ENCODE assay signal across 20 cellular contexts in the genomic region with DNA sequence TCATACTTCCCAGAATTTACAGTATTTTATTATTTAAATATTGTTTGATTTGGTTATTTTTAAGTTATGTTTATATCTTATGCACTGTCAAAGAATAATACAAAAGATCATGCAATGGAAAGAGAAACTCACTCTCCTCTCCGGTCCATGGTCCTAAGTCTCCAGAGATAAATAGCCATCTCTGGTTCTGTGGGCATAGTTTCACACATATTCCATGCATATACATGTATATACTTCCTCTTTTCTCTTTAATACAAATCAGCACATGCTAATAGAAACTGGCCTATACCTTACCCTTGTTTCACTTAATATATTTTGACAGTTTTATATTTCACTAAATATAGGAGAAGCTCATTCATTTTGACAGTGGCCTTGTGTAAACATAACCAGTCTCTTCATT.
"Had no signal": no experiment of that assay in that cellular context is flagged by ENCODE, and none has a peak within 500 bp of the region (broad histone marks: within the 10 kb centered on the region; RNA-seq: fewer than 3 reads in every experiment).

No MANE protein-coding gene starts in this region.

- DNase-seq: effector memory CD8-positive, alpha-beta T cell; erythroblast; esophagus squamous epithelium; foreskin melanocyte; glutamatergic neuron; heart right ventricle; hippocampal formation; left cardiac atrium; left lung; mesenchymal stem cell; mucosa of descending colon; naive B cell; pancreas; right lobe of liver; small intestine; stimulated activated CD4-positive, alpha-beta T cell treated with anti-CD3 and anti-CD28 coated beads, Interleukin-15, amount 100 ng/mL, for 24 hours; stimulated activated CD4-positive, alpha-beta T cell treated with anti-CD3 and anti-CD28 coated beads, Interleukin-2, amount 100 ng/mL, for 48 hours; stimulated activated naive B cell treated with anti-CD40 and anti-IgM and Interleukin-4, amounts not matched to agents 10 μg/mL and 1 μg/mL and 100 μg/mL, for 72 hours; upper lobe of left lung had no signal

- ATAC-seq: effector memory CD8-positive, alpha-beta T cell; heart right ventricle; left cardiac atrium; left lung; mucosa of descending colon; natural killer cell treated with Interleukin-12 subunit alpha and Interleukin-12 subunit beta and Interleukin-15 and Interleukin-18, amount 100 ng/mL, for 72 hours; pancreas; right lobe of liver; stimulated activated naive B cell treated with anti-CD40 and anti-IgM and Interleukin-4, amounts not matched to agents 10 μg/mL and 1 μg/mL and 100 μg/mL, for 72 hours had no signal
